ENCODE assay signal across 8 cellular contexts in the genomic region with DNA sequence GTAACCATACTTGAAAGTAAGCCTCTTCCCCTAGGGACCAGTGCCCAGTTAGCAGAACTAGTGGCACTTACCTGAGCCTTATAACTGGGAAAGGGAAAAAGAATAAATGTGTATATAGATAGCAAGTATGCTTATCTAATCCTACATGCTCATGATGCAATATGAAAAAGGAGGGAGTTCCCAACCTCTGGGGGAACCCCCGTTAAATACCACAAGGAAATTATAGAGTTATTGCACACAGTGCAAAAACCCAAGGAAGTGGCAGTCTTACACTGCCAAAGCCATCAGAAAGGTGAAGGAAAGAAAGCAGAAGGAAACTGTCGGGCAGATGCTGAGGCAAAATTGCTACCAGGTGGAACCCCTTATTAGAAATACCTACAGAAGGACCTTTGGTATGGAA.
DNase-seq lines count a peak whose midpoint lies in the region; ATAC-seq and FAIRE-seq lines count a peak whose summit lies in the region.
"Not testable (repeated sequence)": the region's sequence is repeated elsewhere in the genome, so short reads cannot be mapped to it uniquely, and the experiment has no call there.

No MANE protein-coding gene starts in this region.

- not testable (repeated sequence) for H3K4me3 Mint-ChIP-seq in T-helper 2 cell treated with Interferon-gamma antibody and Interleukin-4, amounts not matched to agents 5 μg/mL and 100 μg/mL, for 36 hours; activated CD4-positive, alpha-beta memory T cell treated with anti-CD3 and anti-CD28 coated beads for 36 hours; activated naive CD4-positive, alpha-beta T cell treated with anti-CD3 and anti-CD28 coated beads for 36 hours; activated naive CD8-positive, alpha-beta T cell treated with anti-CD3 and anti-CD28 coated beads, Interleukin-2, amount 50 U/mL, for 24 hours; stimulated activated naive CD8-positive, alpha-beta T cell treated with anti-CD3 and anti-CD28 coated beads, Interleukin-15, Interleukin-2, amounts not matched to agents 100 ng/mL and 50 ng/mL, for 24 hours

- DNase-seq in GF-D8 (lab: John Stamatoyannopoulos, UW): peak; percentile 1
- DNase-seq in GM18507 (ENCODE audit: extremely low spot score, insufficient read length, low read depth): not testable (repeated sequence)
- peak; percentile 3 for DNase-seq in T-helper 2 cell treated with Interferon-gamma antibody and Interleukin-4, amounts not matched to agents 5 μg/mL and 100 μg/mL, for 36 hours (ENCODE audit: low spot score)
- DNase-seq in activated CD4-positive, alpha-beta memory T cell treated with anti-CD3 and anti-CD28 coated beads for 36 hours: peak; percentile 8
- DNase-seq in activated naive CD4-positive, alpha-beta T cell treated with anti-CD3 and anti-CD28 coated beads for 36 hours: peak; percentile 21
- DNase-seq in activated naive CD8-positive, alpha-beta T cell treated with anti-CD3 and anti-CD28 coated beads, Interleukin-2, amount 50 U/mL, for 24 hours: peak; percentile 1
- peak; percentile 2 for DNase-seq in stimulated activated CD4-positive, alpha-beta T cell treated with anti-CD3 and anti-CD28 coated beads, Interleukin-15, amount 100 ng/mL, for 24 hours

- not testable (repeated sequence) for H3K4me1 Mint-ChIP-seq in T-helper 2 cell treated with Interferon-gamma antibody and Interleukin-4, amounts not matched to agents 5 μg/mL and 100 μg/mL, for 36 hours (ENCODE audit: low read depth); activated CD4-positive, alpha-beta memory T cell treated with anti-CD3 and anti-CD28 coated beads for 36 hours (ENCODE audit: low read depth); activated naive CD4-positive, alpha-beta T cell treated with anti-CD3 and anti-CD28 coated beads for 36 hours (ENCODE audit: low read depth); stimulated activated naive CD8-positive, alpha-beta T cell treated with anti-CD3 and anti-CD28 coated beads, Interleukin-15, Interleukin-2, amounts not matched to agents 100 ng/mL and 50 ng/mL, for 24 hours (ENCODE audit: low read depth)
- peaks cover 13% of the 10 kb centered on the region for H3K4me1 Mint-ChIP-seq in activated naive CD8-positive, alpha-beta T cell treated with anti-CD3 and anti-CD28 coated beads, Interleukin-2, amount 50 U/mL, for 24 hours

- not testable (repeated sequence) for H3K36me3 Mint-ChIP-seq in T-helper 2 cell treated with Interferon-gamma antibody and Interleukin-4, amounts not matched to agents 5 μg/mL and 100 μg/mL, for 36 hours (ENCODE audit: low read depth); activated naive CD4-positive, alpha-beta T cell treated with anti-CD3 and anti-CD28 coated beads for 36 hours (ENCODE audit: low read depth); activated naive CD8-positive, alpha-beta T cell treated with anti-CD3 and anti-CD28 coated beads, Interleukin-2, amount 50 U/mL, for 24 hours (ENCODE audit: low read depth)
- H3K36me3 Mint-ChIP-seq in activated CD4-positive, alpha-beta memory T cell treated with anti-CD3 and anti-CD28 coated beads for 36 hours: peaks cover 17% of the 10 kb centered on the region
- H3K36me3 Mint-ChIP-seq in stimulated activated naive CD8-positive, alpha-beta T cell treated with anti-CD3 and anti-CD28 coated beads, Interleukin-15, Interleukin-2, amounts not matched to agents 100 ng/mL and 50 ng/mL, for 24 hours (ENCODE audit: low read depth): peaks cover 16% of the 10 kb centered on the region

- not testable (repeated sequence) for H3K27me3 Mint-ChIP-seq in T-helper 2 cell treated with Interferon-gamma antibody and Interleukin-4, amounts not matched to agents 5 μg/mL and 100 μg/mL, for 36 hours (ENCODE audit: low read depth); activated CD4-positive, alpha-beta memory T cell treated with anti-CD3 and anti-CD28 coated beads for 36 hours; activated naive CD4-positive, alpha-beta T cell treated with anti-CD3 and anti-CD28 coated beads for 36 hours (ENCODE audit: low read depth); activated naive CD8-positive, alpha-beta T cell treated with anti-CD3 and anti-CD28 coated beads, Interleukin-2, amount 50 U/mL, for 24 hours; stimulated activated naive CD8-positive, alpha-beta T cell treated with anti-CD3 and anti-CD28 coated beads, Interleukin-15, Interleukin-2, amounts not matched to agents 100 ng/mL and 50 ng/mL, for 24 hours

- FAIRE-seq in GM18507 (lab: Jason Lieb, UNC): peak; percentile 55

- not testable (repeated sequence) for H3K27ac Mint-ChIP-seq in T-helper 2 cell treated with Interferon-gamma antibody and Interleukin-4, amounts not matched to agents 5 μg/mL and 100 μg/mL, for 36 hours; activated CD4-positive, alpha-beta memory T cell treated with anti-CD3 and anti-CD28 coated beads for 36 hours; activated naive CD4-positive, alpha-beta T cell treated with anti-CD3 and anti-CD28 coated beads for 36 hours; activated naive CD8-positive, alpha-beta T cell treated with anti-CD3 and anti-CD28 coated beads, Interleukin-2, amount 50 U/mL, for 24 hours
- peak overlapping the region; percentile 26 for H3K27ac Mint-ChIP-seq in stimulated activated naive CD8-positive, alpha-beta T cell treated with anti-CD3 and anti-CD28 coated beads, Interleukin-15, Interleukin-2, amounts not matched to agents 100 ng/mL and 50 ng/mL, for 24 hours

- intact Hi-C loops in activated CD4-positive, alpha-beta memory T cell treated with anti-CD3 and anti-CD28 coated beads for 36 hours (cut with micrococcal nuclease): not testable (repeated sequence)
- intact Hi-C loops in activated naive CD4-positive, alpha-beta T cell treated with anti-CD3 and anti-CD28 coated beads for 36 hours (cut with micrococcal nuclease): loop anchor here (5.0 to 10.0 kb wide), 2 partner anchors 142 to 451 kb away; no protein-coding TSS in a partner anchor

- not testable (repeated sequence) for H3K9me3 Mint-ChIP-seq in T-helper 2 cell treated with Interferon-gamma antibody and Interleukin-4, amounts not matched to agents 5 μg/mL and 100 μg/mL, for 36 hours; activated CD4-positive, alpha-beta memory T cell treated with anti-CD3 and anti-CD28 coated beads for 36 hours; activated naive CD4-positive, alpha-beta T cell treated with anti-CD3 and anti-CD28 coated beads for 36 hours; activated naive CD8-positive, alpha-beta T cell treated with anti-CD3 and anti-CD28 coated beads, Interleukin-2, amount 50 U/mL, for 24 hours; stimulated activated naive CD8-positive, alpha-beta T cell treated with anti-CD3 and anti-CD28 coated beads, Interleukin-15, Interleukin-2, amounts not matched to agents 100 ng/mL and 50 ng/mL, for 24 hours

- not testable (repeated sequence) for ATAC-seq in activated naive CD8-positive, alpha-beta T cell treated with anti-CD3 and anti-CD28 coated beads, Interleukin-2, amount 50 U/mL, for 24 hours

- CTCF ChIA-PET in activated CD4-positive, alpha-beta memory T cell treated with anti-CD3 and anti-CD28 coated beads for 36 hours (lab: Charles Lee); activated naive CD4-positive, alpha-beta T cell treated with anti-CD3 and anti-CD28 coated beads for 36 hours (lab: Charles Lee): not testable (repeated sequence)

- POLR2A ChIA-PET in activated CD4-positive, alpha-beta memory T cell treated with anti-CD3 and anti-CD28 coated beads for 36 hours (lab: Charles Lee): not testable (repeated sequence)
